Comparison of ENCODE assay signal across 9 cellular contexts in genomic region chr1:110879758-110880606, GRCh38. TPM values are rescaled to one million over a fixed set of nuclear protein-coding genes. Genes with fewer than 3 reads are reported as not detected.
A peak's percentile ranks its signal among the peaks of the same experiment; 100 is the strongest.
DNase-seq lines count a peak whose midpoint lies in the region; ATAC-seq and TF ChIP-seq lines count a peak whose summit lies in the region.
"Had no signal": no experiment of that assay in that cellular context is flagged by ENCODE, and none has a peak within 500 bp of the region (broad histone marks: within the 10 kb centered on the region; RNA-seq: fewer than 3 reads in every experiment).

No MANE protein-coding gene starts in this region.

- peak overlapping the region; percentile 90 for H3K4me3 Mint-ChIP-seq in T-helper 2 cell treated with Interferon-gamma antibody and Interleukin-4, amounts not matched to agents 5 μg/mL and 100 μg/mL, for 36 hours
- no peak overlapping the region for H3K4me3 Mint-ChIP-seq in GM23338

- peaks cover 72% of the 10 kb centered on the region for H3K36me3 Mint-ChIP-seq in T-helper 2 cell treated with Interferon-gamma antibody and Interleukin-4, amounts not matched to agents 5 μg/mL and 100 μg/mL, for 36 hours (ENCODE audit: low read depth)
- H3K36me3 Mint-ChIP-seq in GM23338 (ENCODE audit: low read depth) = no peaks in the 10 kb centered on the region

- no peaks in the 10 kb centered on the region for H4K20me1 ChIP-seq in GM23338 (replicated peaks; ENCODE audit: insufficient read depth)

- H3K4me1 ChIP-seq in transverse colon = no peaks in the 10 kb centered on the region
- H3K4me1 ChIP-seq in GM23338 (ENCODE audit: insufficient read depth) = no peaks in the 10 kb centered on the region
- H3K4me1 ChIP-seq: SJCRH30 had no signal

- intact Hi-C loops in transverse colon (cut with DNase I; ENCODE audit: low total_unique reads) = no loop called here

- peaks cover 65% of the 10 kb centered on the region for H3K4me1 Mint-ChIP-seq in T-helper 2 cell treated with Interferon-gamma antibody and Interleukin-4, amounts not matched to agents 5 μg/mL and 100 μg/mL, for 36 hours (ENCODE audit: low read depth)
- no peaks in the 10 kb centered on the region for H3K4me1 Mint-ChIP-seq in GM23338

- no peaks in the 10 kb centered on the region for H3K9me3 ChIP-seq in transverse colon
- H3K9me3 ChIP-seq: SJCRH30 had no signal

- peak overlapping the region; percentile 100 for H3K27ac Mint-ChIP-seq in T-helper 2 cell treated with Interferon-gamma antibody and Interleukin-4, amounts not matched to agents 5 μg/mL and 100 μg/mL, for 36 hours
- H3K27ac Mint-ChIP-seq in GM23338 = no peak overlapping the region

- no peaks in the 10 kb centered on the region for H3K9me3 Mint-ChIP-seq in T-helper 2 cell treated with Interferon-gamma antibody and Interleukin-4, amounts not matched to agents 5 μg/mL and 100 μg/mL, for 36 hours
- no peaks in the 10 kb centered on the region for H3K9me3 Mint-ChIP-seq in GM23338

- peak; percentile 83 for DNase-seq in T-helper 2 cell treated with Interferon-gamma antibody and Interleukin-4, amounts not matched to agents 5 μg/mL and 100 μg/mL, for 36 hours (ENCODE audit: low spot score)
- DNase-seq in epithelial cell of esophagus (ENCODE audit: low read depth) (peak; percentile 40), transverse colon (peak; percentile 15), GM23338 (ENCODE audit: low spot score) (no peak), OCI-M2 (lab: John Stamatoyannopoulos, UW; ENCODE audit: unreplicated experiment) (no peak)

- in situ Hi-C loops in GM18951 (cut with MboI; ENCODE audit: low sequenced_read_pairs, unreplicated experiment) (no loop called here), transverse colon (cut with MboI; ENCODE audit: low pct_ligation_motif_present in 1 of 4, low pct_unique_long_range_greater_than_20kb in 1 of 4, low sequenced_read_pairs in 3 of 4) (no loop called here)

- no peak overlapping the region for H3K4me2 ChIP-seq in GM23338

- TF ChIP-seq CTCF in epithelial cell of esophagus (IDR thresholded peaks at IDR 0.05; ENCODE audit: insufficient read depth, low read depth, low read length, missing control alignments) = no peak
- no peak for TF ChIP-seq CTCF in transverse colon (IDR thresholded peaks at IDR 0.05)
- TF ChIP-seq CTCF in GM23338 (conservative IDR thresholded peaks at IDR 0.05; ENCODE audit: low read depth in 2 of 2) = no peak

- H2AFZ ChIP-seq in GM23338 = no peak overlapping the region

- H3K4me3 ChIP-seq in epithelial cell of esophagus (ENCODE audit: low read length) (no peak overlapping the region), transverse colon (no peak overlapping the region), GM23338 (no peak overlapping the region)
- H3K4me3 ChIP-seq: SJCRH30 had no signal

- no peaks in the 10 kb centered on the region for H3F3A ChIP-seq in GM23338 (replicated peaks; ENCODE audit: low read depth)

- no peaks in the 10 kb centered on the region for H3K79me2 ChIP-seq in GM23338 (replicated peaks; ENCODE audit: insufficient read depth)

- peak; percentile 35 for ATAC-seq in HG03060 (IDR thresholded peaks at IDR 0.05; ENCODE audit: low read depth, unreplicated experiment)
- ATAC-seq in GM23338 = no peak
- ATAC-seq in HG03521 (IDR thresholded peaks at IDR 0.05; ENCODE audit: unreplicated experiment) = no peak

- H3K27ac ChIP-seq in transverse colon (peak overlapping the region in 3 of 4 donors; percentile 23 to 52 (median 27)), GM23338 (ENCODE audit: low read depth) (no peak overlapping the region)
- H3K27ac ChIP-seq: SJCRH30 had no signal

- H3K9me2 ChIP-seq in GM23338 (ENCODE audit: insufficient read depth) = no peaks in the 10 kb centered on the region

- no peaks in the 10 kb centered on the region for H3K27me3 Mint-ChIP-seq in T-helper 2 cell treated with Interferon-gamma antibody and Interleukin-4, amounts not matched to agents 5 μg/mL and 100 μg/mL, for 36 hours (ENCODE audit: low read depth)
- H3K27me3 Mint-ChIP-seq in GM23338 (ENCODE audit: insufficient read depth, low read depth, poor library complexity) = no peaks in the 10 kb centered on the region

- 28 to 52% methylated on average over 4 to 7 of the region's 7 CpGs for WGBS in transverse colon (ENCODE audit: low coverage in 1 of 2), 2 donors

- peak; percentile 17 for TF ChIP-seq POLR2A in GM18951 (IDR thresholded peaks at IDR 0.05; ENCODE audit: extremely low read depth, insufficient read depth, insufficient read length)
- no peak for TF ChIP-seq POLR2A in transverse colon (IDR thresholded peaks at IDR 0.05)

- H3K36me3 ChIP-seq in transverse colon (no peaks in the 10 kb centered on the region), GM23338 (ENCODE audit: insufficient read depth) (no peaks in the 10 kb centered on the region)
- H3K36me3 ChIP-seq: SJCRH30 had no signal

- no peak for TF ChIP-seq EP300 in transverse colon (IDR thresholded peaks at IDR 0.05; ENCODE audit: low read depth)

- H3K27me3 ChIP-seq in transverse colon (no peaks in the 10 kb centered on the region), GM23338 (ENCODE audit: insufficient read depth) (no peaks in the 10 kb centered on the region)

TF ChIP-seq in GM23338, 12 proteins besides CTCF, POLR2A, EP300 and RAD21:
- TF ChIP-seq EZH2 (IDR thresholded peaks at IDR 0.05; ENCODE audit: low read depth, unreplicated experiment) = no peak
- no peak for TF ChIP-seq CREB1 (CRISPR knock-in tag; IDR thresholded peaks at IDR 0.05; ENCODE audit: low read depth)
- TF ChIP-seq ETS1 (IDR thresholded peaks at IDR 0.05) = no peak
- TF ChIP-seq ZNF331 (CRISPR knock-in tag; IDR thresholded peaks at IDR 0.05; ENCODE audit: low read depth) = no peak
- no peak for TF ChIP-seq REST (IDR thresholded peaks at IDR 0.05; ENCODE audit: unreplicated experiment)

RNA-seq across cellular contexts. Expression of gene CD53, which starts 7.0 kb away (rescaled TPM):
- total RNA-seq in transverse colon = 10 to 100 TPM in 3 of 4 donors, not detected in 1; 18.6 to 71.6 (median 25.4) TPM
- total RNA-seq in GM23338 (2014; rRNA removed; shearing (Covaris generic)) = 0.28 and 0.93 TPM in 2 replicates
- 0.70 and 0.89 TPM in 2 replicates for polyA plus RNA-seq in GM23338 (2016; fragmentation: Nextera tagmentation; extraction: Ambion mirVana)

Comparison
In these comparisons a context has a peak if more than half of its experiments do, and no peak if none do; other contexts are left out.
1. DNase-seq: peak in T-helper 2 cell treated with Interferon-gamma antibody and Interleukin-4, amounts not matched to agents 5 μg/mL and 100 μg/mL, for 36 hours (single experiment), epithelial cell of esophagus (single experiment) and transverse colon (single experiment); none in GM23338 (single experiment) and OCI-M2 (single experiment).